In genomic region chr17:72996791-72997190, GRCh38 we compare ENCODE assay signal across 28 cellular contexts.
"Had no signal": no experiment of that assay in that cellular context is flagged by ENCODE, and none has a peak within 500 bp of the region (broad histone marks: within the 10 kb centered on the region; RNA-seq: fewer than 3 reads in every experiment).

No MANE protein-coding gene starts in this region.

- ATAC-seq: activated CD8-positive, alpha-beta memory T cell treated with anti-CD3 and anti-CD28 coated beads, Interleukin-2, amount 10 ng/mL, durations not matched to agents 7 days and 5 days had no signal

- DNase-seq: activated CD4-positive, alpha-beta memory T cell treated with anti-CD3 and anti-CD28 coated beads, Interleukin-2, amount 10 ng/mL, durations not matched to agents 7 days and 5 days; activated CD4-positive, alpha-beta T cell treated with anti-CD3 and anti-CD28 coated beads for 1 hour; activated CD4-positive, alpha-beta T cell treated with anti-CD3 and anti-CD28 coated beads for 48 hours; activated CD4-positive, CD25-positive, alpha-beta regulatory T cell; activated CD8-positive, alpha-beta memory T cell treated with anti-CD3 and anti-CD28 coated beads for 24 hours; activated CD8-positive, alpha-beta memory T cell treated with anti-CD3 and anti-CD28 coated beads, Interleukin-2, amount 10 ng/mL, durations not matched to agents 7 days and 5 days; activated CD8-positive, alpha-beta memory T cell treated with anti-CD3 and anti-CD28 coated beads, Interleukin-2, amount 50 U/mL, for 48 hours; activated effector memory CD4-positive, alpha-beta T cell treated with Interleukin-2 at 50 U/mL for 16 hours; activated naive CD4-positive, alpha-beta T cell; activated naive CD8-positive, alpha-beta T cell treated with anti-CD3 and anti-CD28 coated beads, Interleukin-2, amount 10 ng/mL, durations not matched to agents 7 days and 5 days; activated T-cell treated with anti-CD3 and anti-CD28 coated beads, Interleukin-2, amount 50 U/mL, for 48 hours; MM.1S; MV-4-11; NCI-H1092; NCI-H146; NCI-H187; NCI-H2029 treated with DMSO at 0.1 percent for 48 hours; NCI-H2107; NCI-H226; NCI-H446 treated with DMSO at 0.1 percent for 48 hours; NCI-H526; NK-92 treated with Interleukin-12 subunit alpha and Interleukin-12 subunit beta, amount 100 ng/mL, for 24 hours; PC-9; Right ventricle myocardium superior; SW 1271; T-helper 1 cell; T-helper 2 cell; T-helper 9 cell had no signal
